Comparison of ENCODE assay signal across 20 cellular contexts in genomic region chr2:207805566-207806226, GRCh38. TPM values are rescaled to one million over a fixed set of nuclear protein-coding genes. Genes with fewer than 3 reads are reported as not detected.
A peak's percentile ranks its signal among the peaks of the same experiment; 100 is the strongest.
DNase-seq lines count a peak whose midpoint lies in the region; ATAC-seq lines count a peak whose summit lies in the region.
"Had no signal": no experiment of that assay in that cellular context is flagged by ENCODE, and none has a peak within 500 bp of the region (broad histone marks: within the 10 kb centered on the region; RNA-seq: fewer than 3 reads in every experiment).

No MANE protein-coding gene starts in this region.

- no peak overlapping the region for H3K27ac Mint-ChIP-seq in activated CD4-positive, alpha-beta memory T cell treated with anti-CD3 and anti-CD28 coated beads, Interleukin-2, amount 10 ng/mL, durations not matched to agents 7 days and 5 days
- H3K27ac Mint-ChIP-seq: naive B cell; T-helper 1 cell treated with Interleukin-12 subunit alpha and Interleukin-12 subunit beta and Interleukin-4 antibody, amounts not matched to agents 30 μg/mL and 1 μg/mL, for 36 hours had no signal

- H3K4me3 Mint-ChIP-seq in activated CD4-positive, alpha-beta memory T cell treated with anti-CD3 and anti-CD28 coated beads, Interleukin-2, amount 10 ng/mL, durations not matched to agents 7 days and 5 days: no peak overlapping the region
- H3K4me3 Mint-ChIP-seq: naive B cell; T-helper 1 cell treated with Interleukin-12 subunit alpha and Interleukin-12 subunit beta and Interleukin-4 antibody, amounts not matched to agents 30 μg/mL and 1 μg/mL, for 36 hours had no signal

- POLR2A ChIA-PET in activated CD4-positive, alpha-beta memory T cell treated with anti-CD3 and anti-CD28 coated beads, Interleukin-2, amount 10 ng/mL, durations not matched to agents 7 days and 5 days (lab: Charles Lee): no interaction called here

- CTCF ChIA-PET in activated CD4-positive, alpha-beta memory T cell treated with anti-CD3 and anti-CD28 coated beads, Interleukin-2, amount 10 ng/mL, durations not matched to agents 7 days and 5 days (lab: Charles Lee): interaction anchor here (0.6 kb wide), 1 partner anchor 333 kb away, joined by 3 read pairs; no protein-coding TSS in a partner anchor

- H3K9me3 Mint-ChIP-seq in activated CD4-positive, alpha-beta memory T cell treated with anti-CD3 and anti-CD28 coated beads, Interleukin-2, amount 10 ng/mL, durations not matched to agents 7 days and 5 days: no peaks in the 10 kb centered on the region
- H3K9me3 Mint-ChIP-seq: naive B cell; T-helper 1 cell treated with Interleukin-12 subunit alpha and Interleukin-12 subunit beta and Interleukin-4 antibody, amounts not matched to agents 30 μg/mL and 1 μg/mL, for 36 hours had no signal

- H3K27me3 Mint-ChIP-seq in activated CD4-positive, alpha-beta memory T cell treated with anti-CD3 and anti-CD28 coated beads, Interleukin-2, amount 10 ng/mL, durations not matched to agents 7 days and 5 days: peaks cover 27% of the 10 kb centered on the region

- H3K4me1 Mint-ChIP-seq in activated CD4-positive, alpha-beta memory T cell treated with anti-CD3 and anti-CD28 coated beads, Interleukin-2, amount 10 ng/mL, durations not matched to agents 7 days and 5 days: peaks cover 6% of the 10 kb centered on the region

- no peaks in the 10 kb centered on the region for H3K36me3 Mint-ChIP-seq in activated CD4-positive, alpha-beta memory T cell treated with anti-CD3 and anti-CD28 coated beads, Interleukin-2, amount 10 ng/mL, durations not matched to agents 7 days and 5 days (ENCODE audit: low read depth)
- H3K36me3 Mint-ChIP-seq: naive B cell had no signal

- DNase-seq in ELR (ENCODE audit: low read depth): peak; percentile 45
- DNase-seq in NCI-H226: peak; percentile 12
- peak; percentile 47 for DNase-seq in myocyte (ENCODE audit: low read depth)
- DNase-seq in activated CD4-positive, alpha-beta memory T cell treated with anti-CD3 and anti-CD28 coated beads, Interleukin-2, amount 10 ng/mL, durations not matched to agents 7 days and 5 days: no peak
- no peak for DNase-seq in NCI-H2171 (lab: John Stamatoyannopoulos, UW)
- no peak for DNase-seq in H4 (ENCODE audit: low spot score)
- no peak for DNase-seq in NCI-H524 (lab: John Stamatoyannopoulos, UW)
- DNase-seq: activated CD4-positive, CD25-positive, alpha-beta regulatory T cell; activated effector memory CD4-positive, alpha-beta T cell treated with anti-CD3 and anti-CD28 coated beads, Interleukin-2, amount 50 U/mL, for 16 hours; AML-193; anterior cingulate cortex; heart right ventricle; MM.1S; naive B cell; NCI-H2029; NCI-H526 treated with DMSO at 0.1 percent for 48 hours; RPMI8226; stimulated activated naive CD8-positive, alpha-beta T cell treated with anti-CD3 and anti-CD28 coated beads, Interleukin-15, Interleukin-2, amounts not matched to agents 100 U/mL and 50 U/mL, for 24 hours had no signal

- peak; percentile 65 for ATAC-seq in esophagus mucosa
- ATAC-seq: heart right ventricle; stimulated activated naive CD8-positive, alpha-beta T cell treated with anti-CD3 and anti-CD28 coated beads, Interleukin-15, Interleukin-2, amounts not matched to agents 100 U/mL and 50 U/mL, for 24 hours had no signal

RNA-seq across cellular contexts. Expression of gene FZD5, which starts 36.0 kb away (rescaled TPM):
- total RNA-seq in esophagus mucosa (11.8 TPM), myocyte (1.5 and 2.5 TPM in 2 replicates)
- polyA plus RNA-seq in myocyte (2012): 0.43 TPM
- total RNA-seq in activated CD4-positive, alpha-beta memory T cell treated with anti-CD3 and anti-CD28 coated beads, Interleukin-2, amount 10 ng/mL, durations not matched to agents 7 days and 5 days: under 1 TPM; 0.40 to 0.55 TPM
- 2.3 and 2.8 TPM in 2 replicates for total RNA-seq in H4 (2014; rRNA removed; shearing (Covaris generic))

Comparison
In these comparisons a context has a peak if more than half of its experiments do, and no peak if none do; other contexts are left out.
1. DNase-seq: peak in ELR (single experiment), NCI-H226 (single experiment) and myocyte (single experiment); none in activated CD4-positive, alpha-beta memory T cell treated with anti-CD3 and anti-CD28 coated beads, Interleukin-2, amount 10 ng/mL, durations not matched to agents 7 days and 5 days (single experiment), NCI-H2171 (single experiment), H4 (single experiment) and NCI-H524 (0 of 2).